ENCODE assay signal across 11 cellular contexts in genomic region chr6:44233560-44234100, GRCh38. TPM values are rescaled to one million over a fixed set of nuclear protein-coding genes. Genes with fewer than 3 reads are reported as not detected.
DNase-seq lines count a peak whose midpoint lies in the region; ATAC-seq and TF ChIP-seq lines count a peak whose summit lies in the region.
"Had no signal": no experiment of that assay in that cellular context is flagged by ENCODE, and none has a peak within 500 bp of the region (broad histone marks: within the 10 kb centered on the region; RNA-seq: fewer than 3 reads in every experiment).

No MANE protein-coding gene starts in this region.

- H3K4me1 Mint-ChIP-seq in activated CD8-positive, alpha-beta T cell treated with anti-CD3 and anti-CD28 coated beads, Interleukin-2, amount 10 ng/mL, durations not matched to agents 7 days and 5 days (ENCODE audit: low read depth) = peaks cover 34% of the 10 kb centered on the region
- peaks cover 17% of the 10 kb centered on the region for H3K4me1 Mint-ChIP-seq in activated CD8-positive, alpha-beta T cell treated with anti-CD3 and anti-CD28 coated beads for 36 hours (ENCODE audit: low read depth)
- H3K4me1 Mint-ChIP-seq in endodermal cell = peaks cover 24% of the 10 kb centered on the region
- peaks cover 79% of the 10 kb centered on the region for H3K4me1 Mint-ChIP-seq in nephron progenitor cell
- peaks cover 19% of the 10 kb centered on the region for H3K4me1 Mint-ChIP-seq in stimulated activated effector memory CD8-positive, alpha-beta T cell treated with anti-CD3 and anti-CD28 coated beads, Interleukin-12 subunit alpha, Interleukin-12 subunit beta, amount 100 ng/mL, for 72 hours

- H3K27me3 ChIP-seq in endodermal cell (ENCODE audit: control insufficient read depth, insufficient read depth, low read length, poor library complexity, severe bottlenecking) = no peaks in the 10 kb centered on the region
- no peaks in the 10 kb centered on the region for H3K27me3 ChIP-seq in upper lobe of left lung
- H3K27me3 ChIP-seq in MM.1S (replicated peaks; ENCODE audit: insufficient read depth, low read length) = no peaks in the 10 kb centered on the region

- no peak for TF ChIP-seq POLR2A in upper lobe of left lung (IDR thresholded peaks at IDR 0.05)

- 91 to 95% methylated on average over 10 to 14 of the region's 14 CpGs for WGBS in endodermal cell (ENCODE audit: insufficient coverage in 1 of 2, insufficient read length in 1 of 2), 2 experiments
- 77 to 80% methylated on average over 11 to 14 of the region's 14 CpGs for WGBS in upper lobe of left lung, 2 donors

- H3K27me3 Mint-ChIP-seq in activated CD8-positive, alpha-beta T cell treated with anti-CD3 and anti-CD28 coated beads, Interleukin-2, amount 10 ng/mL, durations not matched to agents 7 days and 5 days (ENCODE audit: low read depth) = no peaks in the 10 kb centered on the region
- H3K27me3 Mint-ChIP-seq in activated CD8-positive, alpha-beta T cell treated with anti-CD3 and anti-CD28 coated beads for 36 hours = no peaks in the 10 kb centered on the region
- no peaks in the 10 kb centered on the region for H3K27me3 Mint-ChIP-seq in endodermal cell (ENCODE audit: insufficient read depth)
- peaks cover 10% of the 10 kb centered on the region for H3K27me3 Mint-ChIP-seq in nephron progenitor cell (ENCODE audit: low read depth, poor library complexity)
- H3K27me3 Mint-ChIP-seq: stimulated activated naive CD8-positive, alpha-beta T cell treated with anti-CD3 and anti-CD28 coated beads, Interleukin-15, amount 100 ng/mL, for 72 hours had no signal

- H4K20me1 ChIP-seq in MM.1S (ENCODE audit: insufficient read depth, low read length) = no peaks in the 10 kb centered on the region

- H3K27ac Mint-ChIP-seq in activated CD8-positive, alpha-beta T cell treated with anti-CD3 and anti-CD28 coated beads, Interleukin-2, amount 10 ng/mL, durations not matched to agents 7 days and 5 days = peak overlapping the region; percentile 83
- H3K27ac Mint-ChIP-seq in activated CD8-positive, alpha-beta T cell treated with anti-CD3 and anti-CD28 coated beads for 36 hours = no peak overlapping the region
- peak overlapping the region; percentile 95 for H3K27ac Mint-ChIP-seq in endodermal cell
- peak overlapping the region; percentile 49 for H3K27ac Mint-ChIP-seq in nephron progenitor cell
- H3K27ac Mint-ChIP-seq in stimulated activated effector memory CD8-positive, alpha-beta T cell treated with anti-CD3 and anti-CD28 coated beads, Interleukin-12 subunit alpha, Interleukin-12 subunit beta, amount 100 ng/mL, for 72 hours = no peak overlapping the region

- peaks cover 25% of the 10 kb centered on the region for H3K36me3 Mint-ChIP-seq in activated CD8-positive, alpha-beta T cell treated with anti-CD3 and anti-CD28 coated beads, Interleukin-2, amount 10 ng/mL, durations not matched to agents 7 days and 5 days (ENCODE audit: low read depth)
- peaks cover 43% of the 10 kb centered on the region for H3K36me3 Mint-ChIP-seq in activated CD8-positive, alpha-beta T cell treated with anti-CD3 and anti-CD28 coated beads for 36 hours (ENCODE audit: low read depth)
- H3K36me3 Mint-ChIP-seq in endodermal cell (ENCODE audit: low read depth) (peaks cover 44% of the 10 kb centered on the region), nephron progenitor cell (ENCODE audit: low read depth) (peaks cover 18% of the 10 kb centered on the region)
- H3K36me3 Mint-ChIP-seq in stimulated activated effector memory CD8-positive, alpha-beta T cell treated with anti-CD3 and anti-CD28 coated beads, Interleukin-12 subunit alpha, Interleukin-12 subunit beta, amount 100 ng/mL, for 72 hours = peaks cover 50% of the 10 kb centered on the region

- peaks cover 11% of the 10 kb centered on the region for H3K4me1 ChIP-seq in endodermal cell (ENCODE audit: control insufficient read depth, insufficient read depth, low read length)
- H3K4me1 ChIP-seq in upper lobe of left lung = peaks cover 25 to 33% (median 31%) of the 10 kb centered on the region in 4 donors
- peaks cover 5% of the 10 kb centered on the region for H3K4me1 ChIP-seq in MM.1S (ENCODE audit: low read length)

- ATAC-seq in activated CD8-positive, alpha-beta T cell treated with anti-CD3 and anti-CD28 coated beads, Interleukin-2, amount 10 ng/mL, durations not matched to agents 7 days and 5 days = no peak
- no peak for ATAC-seq in activated CD8-positive, alpha-beta T cell treated with anti-CD3 and anti-CD28 coated beads for 36 hours
- no peak for ATAC-seq in upper lobe of left lung (ENCODE audit: low FRiP score in 2 of 2)
- ATAC-seq in stimulated activated effector memory CD8-positive, alpha-beta T cell treated with anti-CD3 and anti-CD28 coated beads, Interleukin-12 subunit alpha, Interleukin-12 subunit beta, amount 100 ng/mL, for 72 hours = no peak
- ATAC-seq: stimulated activated naive CD8-positive, alpha-beta T cell treated with anti-CD3 and anti-CD28 coated beads, Interleukin-15, amount 100 ng/mL, for 72 hours had no signal

- TF ChIP-seq EP300 in upper lobe of left lung (IDR thresholded peaks at IDR 0.05) = no peak

- CTCF ChIA-PET in activated CD8-positive, alpha-beta T cell treated with anti-CD3 and anti-CD28 coated beads, Interleukin-2, amount 10 ng/mL, durations not matched to agents 7 days and 5 days (lab: Charles Lee) = interaction anchor here (2.3 to 3.0 kb wide), 5 partner anchors 9 to 64 kb away, joined by 7 to 37 read pairs (median 17); partner anchors contain the start of genes HSP90AB1, SLC29A1 and SLC35B2
- CTCF ChIA-PET in activated CD8-positive, alpha-beta T cell treated with anti-CD3 and anti-CD28 coated beads for 36 hours (lab: Charles Lee) = interaction anchor here (0.6 to 5.5 kb wide), 9 partner anchors 9 to 136 kb away, joined by 3 to 52 read pairs (median 7); partner anchors contain the start of genes HSP90AB1 and SLC29A1

- H3K4me3 Mint-ChIP-seq in activated CD8-positive, alpha-beta T cell treated with anti-CD3 and anti-CD28 coated beads, Interleukin-2, amount 10 ng/mL, durations not matched to agents 7 days and 5 days = no peak overlapping the region
- H3K4me3 Mint-ChIP-seq in activated CD8-positive, alpha-beta T cell treated with anti-CD3 and anti-CD28 coated beads for 36 hours = no peak overlapping the region
- H3K4me3 Mint-ChIP-seq in endodermal cell (no peak overlapping the region), nephron progenitor cell (no peak overlapping the region)
- H3K4me3 Mint-ChIP-seq in stimulated activated effector memory CD8-positive, alpha-beta T cell treated with anti-CD3 and anti-CD28 coated beads, Interleukin-12 subunit alpha, Interleukin-12 subunit beta, amount 100 ng/mL, for 72 hours = no peak overlapping the region
- H3K4me3 Mint-ChIP-seq: stimulated activated naive CD8-positive, alpha-beta T cell treated with anti-CD3 and anti-CD28 coated beads, Interleukin-15, amount 100 ng/mL, for 72 hours had no signal

- H3K9me3 ChIP-seq in endodermal cell (ENCODE audit: control insufficient read depth, low read length) (no peaks in the 10 kb centered on the region), upper lobe of left lung (no peaks in the 10 kb centered on the region), MM.1S (replicated peaks; ENCODE audit: insufficient read depth, low read length) (no peaks in the 10 kb centered on the region)

- H2AFZ ChIP-seq in MM.1S (ENCODE audit: low read length) = no peak overlapping the region

- no peaks in the 10 kb centered on the region for H3K9me2 ChIP-seq in MM.1S (replicated peaks; ENCODE audit: insufficient read depth, low read length)

- H3K4me3 ChIP-seq in endodermal cell (ENCODE audit: low read length) (no peak overlapping the region), upper lobe of left lung (no peak overlapping the region), MM.1S (ENCODE audit: low read length) (no peak overlapping the region)

- H3K79me2 ChIP-seq in MM.1S (ENCODE audit: low read length) = no peaks in the 10 kb centered on the region

- H3K9me3 Mint-ChIP-seq in activated CD8-positive, alpha-beta T cell treated with anti-CD3 and anti-CD28 coated beads, Interleukin-2, amount 10 ng/mL, durations not matched to agents 7 days and 5 days (ENCODE audit: insufficient read depth) = no peaks in the 10 kb centered on the region
- H3K9me3 Mint-ChIP-seq in activated CD8-positive, alpha-beta T cell treated with anti-CD3 and anti-CD28 coated beads for 36 hours = no peaks in the 10 kb centered on the region
- no peaks in the 10 kb centered on the region for H3K9me3 Mint-ChIP-seq in endodermal cell
- H3K9me3 Mint-ChIP-seq in nephron progenitor cell = no peaks in the 10 kb centered on the region
- H3K9me3 Mint-ChIP-seq in stimulated activated effector memory CD8-positive, alpha-beta T cell treated with anti-CD3 and anti-CD28 coated beads, Interleukin-12 subunit alpha, Interleukin-12 subunit beta, amount 100 ng/mL, for 72 hours = no peaks in the 10 kb centered on the region
- H3K9me3 Mint-ChIP-seq: stimulated activated naive CD8-positive, alpha-beta T cell treated with anti-CD3 and anti-CD28 coated beads, Interleukin-15, amount 100 ng/mL, for 72 hours had no signal

- peaks cover 13% of the 10 kb centered on the region for H3K36me3 ChIP-seq in endodermal cell (ENCODE audit: control insufficient read depth, insufficient read depth, low read length)
- H3K36me3 ChIP-seq in upper lobe of left lung = peaks cover 0 to 37% (median 22%) of the 10 kb centered on the region in 4 donors
- H3K36me3 ChIP-seq in MM.1S (replicated peaks; ENCODE audit: insufficient read depth, low read length) = no peaks in the 10 kb centered on the region; the same call in 1 of the 2 replicates

- intact Hi-C loops in activated CD8-positive, alpha-beta T cell treated with anti-CD3 and anti-CD28 coated beads for 36 hours (cut with micrococcal nuclease) = loop anchor here (10.0 kb wide), 1 partner anchor 129 kb away; no protein-coding TSS in a partner anchor

- 0 out of 2 replicates have a peak, but pooled peaks cover 7% of the 10 kb centered on the region for H3F3A ChIP-seq in MM.1S (ENCODE audit: insufficient read depth, low read length)

- H3K4me2 ChIP-seq in MM.1S (ENCODE audit: low read depth, low read length) = no peak overlapping the region

- H3K27ac ChIP-seq in endodermal cell (ENCODE audit: low read depth, low read length) (no peak overlapping the region), upper lobe of left lung (peak overlapping the region in 3 of 4 donors; percentile 59 to 66 (median 65)), MM.1S (ENCODE audit: low read length) (no peak overlapping the region)

- TF ChIP-seq CTCF in activated CD8-positive, alpha-beta T cell treated with anti-CD3 and anti-CD28 coated beads for 36 hours (IDR thresholded peaks at IDR 0.05) = no peak
- no peak for TF ChIP-seq CTCF in endodermal cell (conservative IDR thresholded peaks at IDR 0.05)
- TF ChIP-seq CTCF in nephron progenitor cell (IDR thresholded peaks at IDR 0.05) = no peak
- no peak for TF ChIP-seq CTCF in upper lobe of left lung (IDR thresholded peaks at IDR 0.05)
- no peak for TF ChIP-seq CTCF in MM.1S (IDR thresholded peaks at IDR 0.05; ENCODE audit: low read length)

- POLR2A ChIA-PET in activated CD8-positive, alpha-beta T cell treated with anti-CD3 and anti-CD28 coated beads, Interleukin-2, amount 10 ng/mL, durations not matched to agents 7 days and 5 days (lab: Charles Lee) = interaction anchor here (5.6 kb wide), 1 partner anchor 13 kb away, joined by 54 read pairs; the partner anchor contains the start of gene HSP90AB1
- POLR2A ChIA-PET in activated CD8-positive, alpha-beta T cell treated with anti-CD3 and anti-CD28 coated beads for 36 hours (lab: Charles Lee) = interaction anchor here (1.0 to 7.6 kb wide), 4 partner anchors 9 to 18 kb away, joined by 5 to 64 read pairs (median 30); partner anchors contain the start of genes HSP90AB1 and SLC29A1

- DNase-seq in activated CD8-positive, alpha-beta T cell treated with anti-CD3 and anti-CD28 coated beads, Interleukin-2, amount 10 ng/mL, durations not matched to agents 7 days and 5 days = no peak
- DNase-seq in activated CD8-positive, alpha-beta T cell treated with anti-CD3 and anti-CD28 coated beads for 36 hours = no peak
- no peak for DNase-seq in endodermal cell
- DNase-seq in nephron progenitor cell = no peak
- no peak for DNase-seq in upper lobe of left lung
- DNase-seq in stimulated activated effector memory CD8-positive, alpha-beta T cell treated with anti-CD3 and anti-CD28 coated beads, Interleukin-12 subunit alpha, Interleukin-12 subunit beta, amount 100 ng/mL, for 72 hours (ENCODE audit: low spot score in 2 of 2) = no peak
- no peak for DNase-seq in middle frontal gyrus (ENCODE audit: extremely low spot score, low spot score)
- DNase-seq in MM.1S = no peak

- H3K9ac ChIP-seq in endodermal cell (ENCODE audit: extremely low read depth, low read length, poor library complexity, severe bottlenecking) (no peak overlapping the region), MM.1S (ENCODE audit: low read length) (no peak overlapping the region)

RNA-seq across cellular contexts. Expression of gene SLC29A1, which starts 10.2 kb away (rescaled TPM):
- total RNA-seq in activated CD8-positive, alpha-beta T cell treated with anti-CD3 and anti-CD28 coated beads, Interleukin-2, amount 10 ng/mL, durations not matched to agents 7 days and 5 days = 10 to 100 TPM; 49.2 to 53.4 TPM
- 10 to 100 TPM; 56.1 to 57.4 TPM for total RNA-seq in activated CD8-positive, alpha-beta T cell treated with anti-CD3 and anti-CD28 coated beads for 36 hours
- total RNA-seq in endodermal cell = 100 to 1,000 TPM; 129 to 155 TPM
- polyA plus RNA-seq in endodermal cell (2013, experiment 1 of 2) = 65.0 TPM
- 58.4 TPM for polyA plus RNA-seq in endodermal cell (2013, experiment 2 of 2)
- total RNA-seq in upper lobe of left lung = 10 to 100 TPM; 38.3 to 93.2 (median 45.8) TPM

RNA-seq across cellular contexts. Expression of gene HSP90AB1, which starts 13.3 kb away (rescaled TPM):
- 100 to 1,000 TPM; 741 to 755 TPM for total RNA-seq in activated CD8-positive, alpha-beta T cell treated with anti-CD3 and anti-CD28 coated beads, Interleukin-2, amount 10 ng/mL, durations not matched to agents 7 days and 5 days
- total RNA-seq in activated CD8-positive, alpha-beta T cell treated with anti-CD3 and anti-CD28 coated beads for 36 hours = 1,000 to 10,000 TPM; 2,124 to 2,130 TPM
- 1,000 to 10,000 TPM; 1,356 to 1,422 TPM for total RNA-seq in endodermal cell
- 1,137 TPM for polyA plus RNA-seq in endodermal cell (2013, experiment 1 of 2)
- polyA plus RNA-seq in endodermal cell (2013, experiment 2 of 2) = 1,046 TPM
- 100 to 1,000 TPM; 175 to 656 (median 471) TPM for total RNA-seq in upper lobe of left lung

RNA-seq across cellular contexts. Expression of gene MYMX, which starts 16.9 kb away (rescaled TPM):
- not detected for total RNA-seq in activated CD8-positive, alpha-beta T cell treated with anti-CD3 and anti-CD28 coated beads, Interleukin-2, amount 10 ng/mL, durations not matched to agents 7 days and 5 days
- total RNA-seq in activated CD8-positive, alpha-beta T cell treated with anti-CD3 and anti-CD28 coated beads for 36 hours = not detected
- total RNA-seq in endodermal cell = 1 to 10 TPM; 1.7 to 1.8 TPM
- polyA plus RNA-seq in endodermal cell (2013, experiment 1 of 2) = 1.1 TPM
- 0.83 TPM for polyA plus RNA-seq in endodermal cell (2013, experiment 2 of 2)
- total RNA-seq in upper lobe of left lung = under 1 TPM in 1 of 6 donors, not detected in 5; 0.46 TPM
- total RNA-seq: cerebellum, SK-MEL-5 had no signal

RNA-seq across cellular contexts. Expression of gene SLC35B2, which starts 23.7 kb away (rescaled TPM):
- total RNA-seq in activated CD8-positive, alpha-beta T cell treated with anti-CD3 and anti-CD28 coated beads, Interleukin-2, amount 10 ng/mL, durations not matched to agents 7 days and 5 days = 10 to 100 TPM; 31.6 to 32.8 TPM
- 10 to 100 TPM; 15.4 to 16.7 TPM for total RNA-seq in activated CD8-positive, alpha-beta T cell treated with anti-CD3 and anti-CD28 coated beads for 36 hours
- total RNA-seq in endodermal cell (10 to 100 TPM; 52.5 to 54.3 TPM), upper lobe of left lung (10 to 100 TPM; 14.6 to 44.8 (median 29.8) TPM)
- 42.1 TPM for polyA plus RNA-seq in endodermal cell (2013, experiment 1 of 2)
- polyA plus RNA-seq in endodermal cell (2013, experiment 2 of 2) = 39.6 TPM

RNA-seq across cellular contexts. Expression of gene NFKBIE, which starts 31.7 kb away (rescaled TPM):
- 10 to 100 TPM; 14.1 to 16.9 TPM for total RNA-seq in activated CD8-positive, alpha-beta T cell treated with anti-CD3 and anti-CD28 coated beads, Interleukin-2, amount 10 ng/mL, durations not matched to agents 7 days and 5 days
- 10 to 100 TPM; 13.3 to 17.9 TPM for total RNA-seq in activated CD8-positive, alpha-beta T cell treated with anti-CD3 and anti-CD28 coated beads for 36 hours
- 10 to 100 TPM in 1 of 2 donors, 1 to 10 TPM in 1; 8.3 to 11.0 TPM for total RNA-seq in endodermal cell
- 8.9 TPM for polyA plus RNA-seq in endodermal cell (2013, experiment 1 of 2)
- polyA plus RNA-seq in endodermal cell (2013, experiment 2 of 2) = 5.6 TPM
- 10 to 100 TPM in 5 of 6 donors, 1 to 10 TPM in 1; 7.8 to 27.0 (median 13.6) TPM for total RNA-seq in upper lobe of left lung

Comparison
In these comparisons a context has a peak if more than half of its experiments do, and no peak if none do; other contexts are left out.
1. H3K27ac Mint-ChIP-seq: peak in activated CD8-positive, alpha-beta T cell treated with anti-CD3 and anti-CD28 coated beads, Interleukin-2, amount 10 ng/mL, durations not matched to agents 7 days and 5 days (single experiment), endodermal cell (single experiment) and nephron progenitor cell (single experiment); none in activated CD8-positive, alpha-beta T cell treated with anti-CD3 and anti-CD28 coated beads for 36 hours (single experiment) and stimulated activated effector memory CD8-positive, alpha-beta T cell treated with anti-CD3 and anti-CD28 coated beads, Interleukin-12 subunit alpha, Interleukin-12 subunit beta, amount 100 ng/mL, for 72 hours (single experiment).
2. H3K27ac ChIP-seq: peak in upper lobe of left lung (3 of 4); none in endodermal cell (single experiment) and MM.1S (single experiment).